ENCODE assay signal across 10 cellular contexts in genomic region chr5:52827815-52828214, GRCh38.
"Had no signal": no experiment of that assay in that cellular context is flagged by ENCODE, and none has a peak within 500 bp of the region (broad histone marks: within the 10 kb centered on the region; RNA-seq: fewer than 3 reads in every experiment).

No MANE protein-coding gene starts in this region.

- H3K9ac ChIP-seq: GM23248 had no signal

- ATAC-seq: GM23338, HCT116 had no signal

- H2AFZ ChIP-seq: GM23248, GM23338 had no signal

- DNase-seq: GM23248, GOT3, H7, H9, HCEC 1CT, HFFc6 had no signal

- H3K4me2 ChIP-seq: GM23338 had no signal

- H3K4me3 ChIP-seq: GM23248, GM23338, HAP-1 had no signal

- H3K27ac ChIP-seq: GM23248 had no signal

- H3K4me3 Mint-ChIP-seq: GM23338, H9, HFFc6 had no signal

- H3K9me3 ChIP-seq: HAP-1 had no signal

- H3K9me3 Mint-ChIP-seq: HFFc6 had no signal

- H3K4me1 Mint-ChIP-seq: GM23338, H9 had no signal

- H3K27ac Mint-ChIP-seq: GM23338, H9, HFFc6 had no signal

- FAIRE-seq: H1 had no signal

- H3K4me1 ChIP-seq: HAP-1 had no signal

- H3K36me3 ChIP-seq: HAP-1 had no signal
